ENCODE assay signal across 19 cellular contexts in the genomic region with DNA sequence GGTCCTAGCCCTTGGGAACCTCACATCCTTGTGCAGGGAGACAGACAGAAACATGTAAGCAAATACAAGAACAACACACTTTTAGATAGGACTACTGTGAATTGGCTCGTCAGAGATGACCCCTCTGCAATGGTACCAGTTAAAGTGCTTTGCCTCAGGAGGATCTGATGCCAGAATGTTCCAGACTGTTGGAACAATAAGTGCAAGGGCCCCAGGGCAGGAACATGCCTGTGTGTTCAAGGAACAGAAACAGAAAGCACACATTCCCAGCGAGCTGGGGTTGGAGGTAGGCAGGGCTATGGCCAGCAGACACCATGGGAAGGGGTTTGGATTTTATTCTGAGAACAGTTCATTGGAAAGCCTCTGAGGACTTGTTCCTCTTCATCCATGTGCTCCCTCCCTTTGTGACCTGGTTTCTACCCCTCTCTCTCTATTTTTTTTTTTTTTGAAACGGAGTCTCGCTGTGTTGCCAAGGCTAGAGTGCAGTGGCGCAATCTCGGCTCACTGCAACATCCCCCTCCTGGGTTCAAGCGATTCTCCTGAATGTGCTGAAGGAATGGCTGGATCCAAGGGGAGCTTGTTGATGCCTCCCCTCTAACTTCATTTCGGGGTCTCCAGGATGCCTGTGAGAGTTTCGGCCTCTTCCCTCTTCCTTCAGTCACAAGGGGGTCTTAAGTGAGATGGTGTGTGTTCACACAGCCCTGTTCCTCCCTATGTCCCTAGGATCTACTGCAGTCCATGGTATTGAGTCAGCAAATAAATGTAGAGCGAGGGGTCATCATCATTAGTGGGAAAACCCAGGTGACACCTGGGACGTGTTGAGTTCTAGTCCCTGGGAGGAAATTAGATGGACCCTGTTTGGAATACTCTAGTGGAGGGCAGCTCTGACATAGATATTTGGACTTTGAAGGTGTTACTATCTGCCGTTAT. TPM values are rescaled to one million over a fixed set of nuclear protein-coding genes. Genes with fewer than 3 reads are reported as not detected.
DNase-seq lines count a peak whose midpoint lies in the region; ATAC-seq and TF ChIP-seq lines count a peak whose summit lies in the region.
"Had no signal": no experiment of that assay in that cellular context is flagged by ENCODE, and none has a peak within 500 bp of the region (broad histone marks: within the 10 kb centered on the region; RNA-seq: fewer than 3 reads in every experiment).

No MANE protein-coding gene starts in this region.

- 39% methylated on average over 7 of the region's 12 CpGs for WGBS in right lobe of liver (ENCODE audit: insufficient coverage, low coverage, low lambda C conversion rate, missing lambda C conversion rate)
- 92% methylated on average over 12 of the region's 12 CpGs for WGBS in smooth muscle cell (ENCODE audit: low lambda C conversion rate)

- intact Hi-C loops in activated T-helper 1 cell treated with anti-CD3 and anti-CD28 coated beads, Interleukin-12 subunit alpha, Interleukin-12 subunit beta, Interleukin-2, Interleukin-4 antibody, amounts not matched to agents 30 ng/mL and 10 ng/mL and 1 ng/mL, durations not matched to agents 14 hours and 24 hours and 36 hours (cut with micrococcal nuclease): no loop called here
- intact Hi-C loops in right lobe of liver (cut with DNase I) (no loop called here), upper lobe of right lung (cut with DNase I) (no loop called here)

- H3K4me2 ChIP-seq in smooth muscle cell: no peak overlapping the region
- H3K4me2 ChIP-seq: BLaER1 had no signal

- H3K36me3 ChIP-seq in right lobe of liver: peaks cover 0 to 8% (median 0%) of the 10 kb centered on the region in 4 donors
- peaks cover 40% of the 10 kb centered on the region for H3K36me3 ChIP-seq in upper lobe of right lung
- H3K36me3 ChIP-seq in smooth muscle cell (ENCODE audit: low read depth): no peaks in the 10 kb centered on the region

- peak overlapping the region; percentile 18 for H3K4me3 Mint-ChIP-seq in stimulated activated naive CD8-positive, alpha-beta T cell treated with anti-CD3 and anti-CD28 coated beads, Interleukin-15, Interleukin-2, amounts not matched to agents 100 ng/mL and 50 ng/mL, for 24 hours
- H3K4me3 Mint-ChIP-seq in activated T-helper 1 cell treated with anti-CD3 and anti-CD28 coated beads, Interleukin-12 subunit alpha, Interleukin-12 subunit beta, Interleukin-2, Interleukin-4 antibody, amounts not matched to agents 30 ng/mL and 10 ng/mL and 1 ng/mL, durations not matched to agents 14 hours and 24 hours and 36 hours: peak overlapping the region; percentile 39

- H3K9me3 Mint-ChIP-seq in stimulated activated naive CD8-positive, alpha-beta T cell treated with anti-CD3 and anti-CD28 coated beads, Interleukin-15, Interleukin-2, amounts not matched to agents 100 ng/mL and 50 ng/mL, for 24 hours: no peaks in the 10 kb centered on the region
- H3K9me3 Mint-ChIP-seq in activated T-helper 1 cell treated with anti-CD3 and anti-CD28 coated beads, Interleukin-12 subunit alpha, Interleukin-12 subunit beta, Interleukin-2, Interleukin-4 antibody, amounts not matched to agents 30 ng/mL and 10 ng/mL and 1 ng/mL, durations not matched to agents 14 hours and 24 hours and 36 hours: no peaks in the 10 kb centered on the region

- no peaks in the 10 kb centered on the region for H3K79me2 ChIP-seq in smooth muscle cell (ENCODE audit: low read depth)

- no peak for TF ChIP-seq CTCF in right lobe of liver (IDR thresholded peaks at IDR 0.05)
- no peak for TF ChIP-seq CTCF in upper lobe of right lung (IDR thresholded peaks at IDR 0.05)
- no peak for TF ChIP-seq CTCF in smooth muscle cell (IDR thresholded peaks at IDR 0.05; ENCODE audit: borderline replicate concordance, insufficient read depth, poor library complexity, severe bottlenecking)

- H3K4me1 Mint-ChIP-seq in stimulated activated naive CD8-positive, alpha-beta T cell treated with anti-CD3 and anti-CD28 coated beads, Interleukin-15, Interleukin-2, amounts not matched to agents 100 ng/mL and 50 ng/mL, for 24 hours (ENCODE audit: low read depth): peaks cover 42% of the 10 kb centered on the region
- peaks cover 43% of the 10 kb centered on the region for H3K4me1 Mint-ChIP-seq in activated T-helper 1 cell treated with anti-CD3 and anti-CD28 coated beads, Interleukin-12 subunit alpha, Interleukin-12 subunit beta, Interleukin-2, Interleukin-4 antibody, amounts not matched to agents 30 ng/mL and 10 ng/mL and 1 ng/mL, durations not matched to agents 14 hours and 24 hours and 36 hours (ENCODE audit: low read depth)

- H3K9me3 ChIP-seq in right lobe of liver: no peaks in the 10 kb centered on the region
- no peaks in the 10 kb centered on the region for H3K9me3 ChIP-seq in upper lobe of right lung
- no peaks in the 10 kb centered on the region for H3K9me3 ChIP-seq in smooth muscle cell (replicated peaks; ENCODE audit: low read depth)
- H3K9me3 ChIP-seq: adrenal gland, BLaER1, thoracic aorta had no signal

- H4K20me1 ChIP-seq in smooth muscle cell (ENCODE audit: low read depth): no peaks in the 10 kb centered on the region

- no peaks in the 10 kb centered on the region for H3K27me3 Mint-ChIP-seq in stimulated activated naive CD8-positive, alpha-beta T cell treated with anti-CD3 and anti-CD28 coated beads, Interleukin-15, Interleukin-2, amounts not matched to agents 100 ng/mL and 50 ng/mL, for 24 hours
- H3K27me3 Mint-ChIP-seq in activated T-helper 1 cell treated with anti-CD3 and anti-CD28 coated beads, Interleukin-12 subunit alpha, Interleukin-12 subunit beta, Interleukin-2, Interleukin-4 antibody, amounts not matched to agents 30 ng/mL and 10 ng/mL and 1 ng/mL, durations not matched to agents 14 hours and 24 hours and 36 hours (ENCODE audit: insufficient read depth): no peaks in the 10 kb centered on the region

- no peak for DNase-seq in stimulated activated naive CD8-positive, alpha-beta T cell treated with anti-CD3 and anti-CD28 coated beads, Interleukin-15, Interleukin-2, amounts not matched to agents 100 U/mL and 50 U/mL, for 24 hours
- no peak for DNase-seq in activated T-helper 1 cell treated with anti-CD3 and anti-CD28 coated beads, Interleukin-12 subunit alpha, Interleukin-12 subunit beta, Interleukin-2, Interleukin-4 antibody, amounts not matched to agents 30 ng/mL and 10 ng/mL and 1 ng/mL, durations not matched to agents 14 hours and 24 hours and 36 hours (ENCODE audit: low spot score)
- DNase-seq in right lobe of liver (peak in 1 of 3 donors; percentile 24), upper lobe of right lung (peak; percentile 40), NOMO-1 treated with DMSO at 0.1 percent for 48 hours (lab: John Stamatoyannopoulos, UW; ENCODE audit: unreplicated experiment) (no peak), smooth muscle cell (lab: John Stamatoyannopoulos, UW; ENCODE audit: unreplicated experiment) (no peak), ACHN (no peak)
- DNase-seq: activated CD8-positive, alpha-beta memory T cell treated with anti-CD3 and anti-CD28 coated beads, Interleukin-2, amount 50 U/mL, for 4 hours; Kasumi-1; left colon; NCI-H1105 treated with DMSO at 0.1 percent for 48 hours; NCI-H748 treated with DMSO at 0.1 percent for 48 hours; occipital lobe; PC-3; stimulated activated CD4-positive, alpha-beta T cell treated with anti-CD3 and anti-CD28 coated beads, Interleukin-4, amount 100 ng/mL, for 24 hours had no signal

- H3K4me1 ChIP-seq in right lobe of liver (no peaks in the 10 kb centered on the region), upper lobe of right lung (peaks cover 5% of the 10 kb centered on the region), smooth muscle cell (ENCODE audit: low read depth) (no peaks in the 10 kb centered on the region)

- H3K9ac ChIP-seq in smooth muscle cell (ENCODE audit: low read depth): no peak overlapping the region
- H3K9ac ChIP-seq: BLaER1 had no signal

- ATAC-seq in stimulated activated naive CD8-positive, alpha-beta T cell treated with anti-CD3 and anti-CD28 coated beads, Interleukin-15, Interleukin-2, amounts not matched to agents 100 U/mL and 50 U/mL, for 24 hours: no peak
- ATAC-seq in right lobe of liver (peak; percentile 39 to 73 (median 62)), upper lobe of right lung (peak; percentile 11)
- ATAC-seq: left colon, PC-3 had no signal

- H3K27ac ChIP-seq in right lobe of liver (no peak overlapping the region), upper lobe of right lung (no peak overlapping the region), smooth muscle cell (ENCODE audit: low read depth) (no peak overlapping the region)
- H3K27ac ChIP-seq: BLaER1, thoracic aorta had no signal

- H3K27ac Mint-ChIP-seq in stimulated activated naive CD8-positive, alpha-beta T cell treated with anti-CD3 and anti-CD28 coated beads, Interleukin-15, Interleukin-2, amounts not matched to agents 100 ng/mL and 50 ng/mL, for 24 hours: peak overlapping the region; percentile 72
- H3K27ac Mint-ChIP-seq in activated T-helper 1 cell treated with anti-CD3 and anti-CD28 coated beads, Interleukin-12 subunit alpha, Interleukin-12 subunit beta, Interleukin-2, Interleukin-4 antibody, amounts not matched to agents 30 ng/mL and 10 ng/mL and 1 ng/mL, durations not matched to agents 14 hours and 24 hours and 36 hours: peak overlapping the region; percentile 59

- no peaks in the 10 kb centered on the region for H3F3A ChIP-seq in smooth muscle cell (ENCODE audit: low read depth)

- H3K36me3 Mint-ChIP-seq in stimulated activated naive CD8-positive, alpha-beta T cell treated with anti-CD3 and anti-CD28 coated beads, Interleukin-15, Interleukin-2, amounts not matched to agents 100 ng/mL and 50 ng/mL, for 24 hours (ENCODE audit: low read depth): peaks cover 75% of the 10 kb centered on the region
- peaks cover 56% of the 10 kb centered on the region for H3K36me3 Mint-ChIP-seq in activated T-helper 1 cell treated with anti-CD3 and anti-CD28 coated beads, Interleukin-12 subunit alpha, Interleukin-12 subunit beta, Interleukin-2, Interleukin-4 antibody, amounts not matched to agents 30 ng/mL and 10 ng/mL and 1 ng/mL, durations not matched to agents 14 hours and 24 hours and 36 hours (ENCODE audit: low read depth)

- in situ Hi-C loops in ACHN (cut with HindIII; ENCODE audit: low pct_ligation_motif_present, low pct_unique_long_range_greater_than_20kb, low sequenced_read_pairs): no loop called here

- TF ChIP-seq POLR2A in right lobe of liver (IDR thresholded peaks at IDR 0.05): no peak

- no peak overlapping the region for H2AFZ ChIP-seq in smooth muscle cell (ENCODE audit: low read depth)

- H3K4me3 ChIP-seq in right lobe of liver: no peak overlapping the region
- H3K4me3 ChIP-seq in upper lobe of right lung: no peak overlapping the region
- H3K4me3 ChIP-seq in smooth muscle cell: no peak overlapping the region
- H3K4me3 ChIP-seq: adrenal gland, BLaER1, thoracic aorta had no signal

- no peaks in the 10 kb centered on the region for H3K27me3 ChIP-seq in right lobe of liver
- no peaks in the 10 kb centered on the region for H3K27me3 ChIP-seq in upper lobe of right lung
- no peaks in the 10 kb centered on the region for H3K27me3 ChIP-seq in smooth muscle cell (ENCODE audit: low read depth)
- H3K27me3 ChIP-seq: adrenal gland, BLaER1 had no signal

RNA-seq across cellular contexts. Expression of a gene that starts 6.4 kb away (rescaled TPM):
- 375 and 381 TPM in 2 replicates for total RNA-seq in activated T-helper 1 cell treated with anti-CD3 and anti-CD28 coated beads, Interleukin-12 subunit alpha, Interleukin-12 subunit beta, Interleukin-2, Interleukin-4 antibody, amounts not matched to agents 30 ng/mL and 10 ng/mL and 1 ng/mL, durations not matched to agents 14 hours and 24 hours and 36 hours
- total RNA-seq in right lobe of liver: 10 to 100 TPM in 1 of 6 experiments, 1 to 10 TPM in 5; 4.8 to 11.5 (median 7.7) TPM
- total RNA-seq in upper lobe of right lung: 42.0 TPM
- 1.7 and 2.6 TPM in 2 replicates for total RNA-seq in smooth muscle cell
- polyA plus RNA-seq in smooth muscle cell: 3.2 and 6.3 TPM in 2 replicates
- total RNA-seq: PC-3 had no signal

RNA-seq across cellular contexts. Expression of a gene that starts 18.5 kb away (rescaled TPM):
- total RNA-seq in activated T-helper 1 cell treated with anti-CD3 and anti-CD28 coated beads, Interleukin-12 subunit alpha, Interleukin-12 subunit beta, Interleukin-2, Interleukin-4 antibody, amounts not matched to agents 30 ng/mL and 10 ng/mL and 1 ng/mL, durations not matched to agents 14 hours and 24 hours and 36 hours: 191 and 199 TPM in 2 replicates
- total RNA-seq in right lobe of liver (10 to 100 TPM; 21.2 to 29.0 (median 26.7) TPM), upper lobe of right lung (71.0 TPM), smooth muscle cell (10.7 and 29.3 TPM in 2 replicates)
- 12.4 and 15.0 TPM in 2 replicates for polyA plus RNA-seq in smooth muscle cell
- total RNA-seq: PC-3 had no signal
